14 cellular contexts compared by ENCODE assay signal in genomic region chr11:12237381-12237784, GRCh38.
DNase-seq lines count a peak whose midpoint lies in the region; ATAC-seq and TF ChIP-seq lines count a peak whose summit lies in the region.
"Had no signal": no experiment of that assay in that cellular context is flagged by ENCODE, and none has a peak within 500 bp of the region (broad histone marks: within the 10 kb centered on the region; RNA-seq: fewer than 3 reads in every experiment).

No MANE protein-coding gene starts in this region.

- H3K4me2 ChIP-seq in smooth muscle cell (no peak overlapping the region), mammary epithelial cell (ENCODE audit: insufficient read depth, low read depth, low read length) (no peak overlapping the region)

- H3K27me3 Mint-ChIP-seq in mesothelial cell of epicardium (ENCODE audit: low read depth): no peaks in the 10 kb centered on the region
- H3K27me3 Mint-ChIP-seq: central memory CD8-positive, alpha-beta T cell had no signal

- H4K20me1 ChIP-seq in smooth muscle cell (ENCODE audit: low read depth) (no peaks in the 10 kb centered on the region), mammary epithelial cell (ENCODE audit: insufficient read depth, low read length) (no peaks in the 10 kb centered on the region)

- no peaks in the 10 kb centered on the region for H3K36me3 Mint-ChIP-seq in mesothelial cell of epicardium
- H3K36me3 Mint-ChIP-seq: naive B cell had no signal

- H3K9me3 ChIP-seq in AG04450 (ENCODE audit: control insufficient read depth, insufficient read depth, low read length): no peaks in the 10 kb centered on the region
- H3K9me3 ChIP-seq in Panc1 (ENCODE audit: control insufficient read depth, insufficient read depth, low read depth, low read length): no peaks in the 10 kb centered on the region
- no peaks in the 10 kb centered on the region for H3K9me3 ChIP-seq in left ventricle myocardium inferior (replicated peaks)
- H3K9me3 ChIP-seq in smooth muscle cell (replicated peaks; ENCODE audit: low read depth): no peaks in the 10 kb centered on the region
- H3K9me3 ChIP-seq in mammary epithelial cell (replicated peaks; ENCODE audit: insufficient read depth, low read length): no peaks in the 10 kb centered on the region

- peaks cover 6% of the 10 kb centered on the region for H3F3A ChIP-seq in smooth muscle cell (ENCODE audit: low read depth)

- H3K79me2 ChIP-seq in smooth muscle cell (ENCODE audit: low read depth) (no peaks in the 10 kb centered on the region), mammary epithelial cell (ENCODE audit: insufficient read depth, low read length) (peaks cover 22% of the 10 kb centered on the region)

- H3K9ac ChIP-seq in smooth muscle cell (ENCODE audit: low read depth) (peak overlapping the region; percentile 3), mammary epithelial cell (ENCODE audit: insufficient read depth, low read length) (no peak overlapping the region)

- BruUV-seq in Panc1 (replicated peaks; lab: Mats Ljungman, UMichigan) (no TSS peak), mammary epithelial cell (replicated peaks; lab: Mats Ljungman, UMichigan) (no TSS peak)

- CTCF ChIA-PET in AG04450 (lab: Charles Lee): interaction anchor here (0.6 to 6.1 kb wide), 24 partner anchors 9 to 193 kb away, joined by 3 to 32 read pairs (median 5); no protein-coding TSS in a partner anchor
- CTCF ChIA-PET in Panc1 (lab: Charles Lee): no interaction called here
- CTCF ChIA-PET in mammary epithelial cell (lab: Charles Lee; ENCODE audit: low non-redundant PET): interaction anchor here (1.0 kb wide), 1 partner anchor 13 kb away, joined by 4 read pairs; no protein-coding TSS in a partner anchor

- peak overlapping the region; percentile 48 for H3K27ac ChIP-seq in AG04450 (ENCODE audit: low read depth, low read length)
- peak overlapping the region; percentile 51; the same call in 1 of the 2 replicates for H3K27ac ChIP-seq in Panc1 (ENCODE audit: low read length)
- H3K27ac ChIP-seq in left ventricle myocardium inferior (replicated peaks): peak overlapping the region; percentile 59
- peak overlapping the region; percentile 99 for H3K27ac ChIP-seq in smooth muscle cell (ENCODE audit: low read depth)
- no peak overlapping the region for H3K27ac ChIP-seq in mammary epithelial cell (ENCODE audit: insufficient read depth, low read depth, low read length)

- H3K4me3 Mint-ChIP-seq in mesothelial cell of epicardium: no peak overlapping the region
- H3K4me3 Mint-ChIP-seq: naive B cell had no signal

- H3K27ac Mint-ChIP-seq in mesothelial cell of epicardium: no peak overlapping the region
- H3K27ac Mint-ChIP-seq: naive B cell had no signal

- no peaks in the 10 kb centered on the region for H3K9me3 Mint-ChIP-seq in mesothelial cell of epicardium
- H3K9me3 Mint-ChIP-seq: activated T-helper 1 cell treated with anti-CD3 and anti-CD28 coated beads, Interleukin-12 subunit alpha, Interleukin-12 subunit beta, Interleukin-2, Interleukin-4 antibody, amounts not matched to agents 30 ng/mL and 10 ng/mL and 1 ng/mL, durations not matched to agents 14 hours and 24 hours and 36 hours; central memory CD8-positive, alpha-beta T cell; naive B cell had no signal

- no peak for TF ChIP-seq CTCF in AG04450 (IDR thresholded peaks at IDR 0.05; ENCODE audit: low read depth, low read length)
- TF ChIP-seq CTCF in Panc1 (IDR thresholded peaks at IDR 0.05): no peak
- no peak for TF ChIP-seq CTCF in left ventricle myocardium inferior (IDR thresholded peaks at IDR 0.05; ENCODE audit: borderline replicate concordance)
- TF ChIP-seq CTCF in smooth muscle cell (IDR thresholded peaks at IDR 0.05; ENCODE audit: borderline replicate concordance, insufficient read depth, poor library complexity, severe bottlenecking): no peak
- TF ChIP-seq CTCF in mammary epithelial cell (conservative IDR thresholded peaks at IDR 0.05 in 1 of 2, IDR thresholded peaks at IDR 0.05 in 1 of 2; ENCODE audit: extremely low read depth in 1 of 2, insufficient read depth in 1 of 2, low read depth in 1 of 2, low read length in 2 of 2): no peak
- no peak for TF ChIP-seq CTCF in mesothelial cell of epicardium (IDR thresholded peaks at IDR 0.05; ENCODE audit: unreplicated experiment)

- no peak overlapping the region for H3K4me3 ChIP-seq in AG04450 (ENCODE audit: low read depth, low read length)
- H3K4me3 ChIP-seq in Panc1 (ENCODE audit: low read depth in 2 of 2, low read length in 2 of 2): no peak overlapping the region
- H3K4me3 ChIP-seq in left ventricle myocardium inferior: no peak overlapping the region
- no peak overlapping the region for H3K4me3 ChIP-seq in smooth muscle cell
- H3K4me3 ChIP-seq in mammary epithelial cell (replicated peaks in 1 of 3; ENCODE audit: insufficient read depth in 1 of 3, low read depth in 2 of 3, low read length in 3 of 3): no peak overlapping the region

- no peak for DNase-seq in AG04450 (ENCODE audit: low read depth, low spot score)
- DNase-seq in Panc1 (ENCODE audit: low read depth, low spot score): no peak
- no peak for DNase-seq in left ventricle myocardium inferior
- no peak for DNase-seq in smooth muscle cell (lab: John Stamatoyannopoulos, UW; ENCODE audit: unreplicated experiment)
- no peak for DNase-seq in OCI-M2 (lab: John Stamatoyannopoulos, UW; ENCODE audit: unreplicated experiment)
- no peak for DNase-seq in mammary epithelial cell
- DNase-seq in mesothelial cell of epicardium (ENCODE audit: low spot score in 2 of 2, unreplicated experiment in 2 of 2): no peak
- DNase-seq: activated CD4-positive, alpha-beta T cell treated with anti-CD3 and anti-CD28 coated beads, Interleukin-2, amount 50 U/mL, for 48 hours; naive B cell; NCI-H1105 had no signal

- POLR2A ChIA-PET in AG04450 (lab: Yijun Ruan, JAX): interaction anchor here (0.5 kb wide), 1 partner anchor 1020 kb away, joined by 3 read pairs; no protein-coding TSS in a partner anchor
- POLR2A ChIA-PET in Panc1 (lab: Charles Lee): no interaction called here

- ATAC-seq in Panc1: no peak
- ATAC-seq in HG03135 (IDR thresholded peaks at IDR 0.05; ENCODE audit: unreplicated experiment): no peak
- ATAC-seq: left lobe of liver had no signal

- H3K27me3 ChIP-seq in AG04450 (ENCODE audit: control insufficient read depth, insufficient read depth, low read length) (no peaks in the 10 kb centered on the region), Panc1 (ENCODE audit: control insufficient read depth, insufficient read depth, low read length) (no peaks in the 10 kb centered on the region), left ventricle myocardium inferior (ENCODE audit: low read depth) (no peaks in the 10 kb centered on the region), smooth muscle cell (ENCODE audit: low read depth) (no peaks in the 10 kb centered on the region), mammary epithelial cell (ENCODE audit: insufficient read depth, low read length) (no peaks in the 10 kb centered on the region)

- H2AFZ ChIP-seq in smooth muscle cell (ENCODE audit: low read depth): no peak overlapping the region
- H2AFZ ChIP-seq in mammary epithelial cell (ENCODE audit: low read depth, low read length): no peak overlapping the region

- intact Hi-C loops in Panc1 (cut with micrococcal nuclease; ENCODE audit: unreplicated experiment): loop anchor here (5.0 to 10.0 kb wide), 2 partner anchors 113 to 190 kb away; no protein-coding TSS in a partner anchor
- intact Hi-C loops in left ventricle myocardium inferior (cut with micrococcal nuclease): loop anchor here (10.0 kb wide), 1 partner anchor 153 kb away; no protein-coding TSS in a partner anchor
- intact Hi-C loops in mammary epithelial cell (cut with micrococcal nuclease): loop anchor here (5.0 kb wide), 1 partner anchor 125 kb away; the partner anchor contains the start of gene MICAL2

- peaks cover 21% of the 10 kb centered on the region for H3K4me1 Mint-ChIP-seq in mesothelial cell of epicardium

- in situ Hi-C loops in Panc1 (cut with HindIII; ENCODE audit: low pct_unique_long_range_greater_than_20kb, low sequenced_read_pairs): no loop called here
- in situ Hi-C loops in mammary epithelial cell (cut with MboI; ENCODE audit: low sequenced_read_pairs in 2 of 2): loop anchor here in 1 of 2 donors (5.0 to 10.0 kb wide), 2 partner anchors 103 to 190 kb away; no protein-coding TSS in a partner anchor

- H3K36me3 ChIP-seq in Panc1 (ENCODE audit: control insufficient read depth, insufficient read depth, low read length) (peaks cover 2% of the 10 kb centered on the region), left ventricle myocardium inferior (peaks cover 29% of the 10 kb centered on the region), smooth muscle cell (ENCODE audit: low read depth) (peaks cover 6% of the 10 kb centered on the region), mammary epithelial cell (ENCODE audit: insufficient read depth, low read length) (peaks cover 59% of the 10 kb centered on the region)

- 56% methylated on average over 3 of the region's 3 CpGs for WGBS in smooth muscle cell (ENCODE audit: low lambda C conversion rate)
- 60% methylated on average over 2 of the region's 3 CpGs for WGBS in mammary epithelial cell (ENCODE audit: low coverage, missing lambda C conversion rate)

- H3K4me1 ChIP-seq in Panc1 (ENCODE audit: control insufficient read depth, insufficient read depth, low read length) (peaks cover 13% of the 10 kb centered on the region), left ventricle myocardium inferior (peaks cover 55% of the 10 kb centered on the region), smooth muscle cell (ENCODE audit: low read depth) (peaks cover 7% of the 10 kb centered on the region), mammary epithelial cell (ENCODE audit: insufficient read depth, low read length) (peaks cover 21% of the 10 kb centered on the region)

- dilution Hi-C loops in mammary epithelial cell (cut with HindIII; ENCODE audit: low sequenced_read_pairs): loop anchor here (5.0 kb wide), 2 partner anchors 75 to 160 kb away; no protein-coding TSS in a partner anchor
